In the genomic region with DNA sequence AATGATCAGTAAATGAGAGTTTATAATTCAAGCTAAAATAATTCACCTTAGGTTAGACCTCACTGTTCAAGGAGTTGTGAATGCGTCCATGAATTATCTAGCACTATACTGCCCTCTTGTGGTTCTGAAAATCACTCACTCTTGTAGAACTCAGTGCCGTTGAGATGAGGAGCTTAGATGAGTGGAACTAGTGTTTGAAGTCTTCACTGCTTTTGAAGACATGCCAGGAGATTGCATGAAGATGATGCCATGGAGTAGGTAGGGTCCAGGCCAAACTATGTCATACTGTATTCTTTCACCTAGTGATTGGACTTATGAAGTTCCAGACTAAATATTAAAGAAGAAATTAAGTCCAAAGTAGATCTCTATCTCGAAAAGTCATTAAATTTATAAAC, we compare ENCODE assay signal across 8 cellular contexts. TPM values are rescaled to one million over a fixed set of nuclear protein-coding genes. Genes with fewer than 3 reads are reported as not detected.
DNase-seq lines count a peak whose midpoint lies in the region; ATAC-seq and TF ChIP-seq lines count a peak whose summit lies in the region.

No MANE protein-coding gene starts in this region.

- no peak; the same call in 1 of the 2 replicates for TF ChIP-seq POLR2A in IMR-90 (IDR thresholded peaks at IDR 0.05; ENCODE audit: low read depth, low read length)

- H2BK5ac ChIP-seq in IMR-90 (ENCODE audit: low read depth, low read length, poor library complexity, severe bottlenecking) = no peak overlapping the region

- H3K23ac ChIP-seq in IMR-90 (ENCODE audit: low read depth, low read length) = no peak overlapping the region

- no peak overlapping the region for H2BK20ac ChIP-seq in IMR-90 (ENCODE audit: low read depth, low read length)

- POLR2A ChIA-PET in activated CD4-positive, alpha-beta T cell treated with anti-CD3 and anti-CD28 coated beads, Interleukin-2, amount 10 ng/mL, durations not matched to agents 7 days and 5 days (lab: Charles Lee) = interaction anchor here (1.6 kb wide), 1 partner anchor 137 kb away, joined by 5 read pairs; no protein-coding TSS in a partner anchor
- POLR2A ChIA-PET in IMR-90 (lab: Charles Lee; ENCODE audit: unreplicated experiment) = no interaction called here

- H3K27me3 ChIP-seq in IMR-90 (ENCODE audit: control insufficient read depth, insufficient read depth, low read length) (no peaks in the 10 kb centered on the region), NT2/D1 (ENCODE audit: insufficient read depth, insufficient read length) (no peaks in the 10 kb centered on the region)

- peaks cover 5% of the 10 kb centered on the region for H3K36me3 ChIP-seq in IMR-90 (ENCODE audit: control insufficient read depth, insufficient read depth, low read length)
- peaks cover 6% of the 10 kb centered on the region for H3K36me3 ChIP-seq in NT2/D1 (ENCODE audit: insufficient read depth, insufficient read length, low read length)

- H3K27me3 Mint-ChIP-seq in activated CD4-positive, alpha-beta T cell treated with anti-CD3 and anti-CD28 coated beads, Interleukin-2, amount 10 ng/mL, durations not matched to agents 7 days and 5 days = no peaks in the 10 kb centered on the region
- peaks cover 0 to 2% (median 0%) of the 10 kb centered on the region in 3 donors for H3K27me3 Mint-ChIP-seq in immature natural killer cell (ENCODE audit: low read depth in 3 of 3)

- H3K56ac ChIP-seq in IMR-90 (ENCODE audit: extremely low read depth, insufficient read depth, low read length) = no peak overlapping the region

- peak; percentile 80 for TF ChIP-seq RAD21 in IMR-90 (IDR thresholded peaks at IDR 0.05; ENCODE audit: low read length)

- peak; percentile 78 for TF ChIP-seq CTCF in IMR-90 (conservative IDR thresholded peaks at IDR 0.05; ENCODE audit: low read depth, low read length)

- H3K27ac Mint-ChIP-seq in activated CD4-positive, alpha-beta T cell treated with anti-CD3 and anti-CD28 coated beads, Interleukin-2, amount 10 ng/mL, durations not matched to agents 7 days and 5 days = no peak overlapping the region
- H3K27ac Mint-ChIP-seq in immature natural killer cell = no peak overlapping the region

- no peaks in the 10 kb centered on the region for H3K9me3 Mint-ChIP-seq in activated CD4-positive, alpha-beta T cell treated with anti-CD3 and anti-CD28 coated beads, Interleukin-2, amount 10 ng/mL, durations not matched to agents 7 days and 5 days
- no peaks in the 10 kb centered on the region for H3K9me3 Mint-ChIP-seq in immature natural killer cell

- no peak overlapping the region for H3K4me2 ChIP-seq in IMR-90 (ENCODE audit: low read depth, low read length)

- H3K14ac ChIP-seq in IMR-90 (replicated peaks; ENCODE audit: low read depth, low read length) = 0 out of 2 replicates have a peak overlapping the region, but pooled peaks have one; percentile 31

- no CpG with 5 or more reads among the region's 3 CpGs for WGBS in IMR-90 (ENCODE audit: extremely low coverage in 2 of 2, insufficient read length in 1 of 2), 2 experiments

- H3K4ac ChIP-seq in IMR-90 (ENCODE audit: low read depth, low read length) = no peak overlapping the region

- H2AK9ac ChIP-seq in IMR-90 (replicated peaks; ENCODE audit: low read depth, low read length, poor library complexity) = no peak overlapping the region

- H4K20me1 ChIP-seq in IMR-90 (ENCODE audit: insufficient read depth, low read length) = peaks cover 6% of the 10 kb centered on the region; the same call in 1 of the 2 replicates

- no peak overlapping the region for H3K9ac ChIP-seq in IMR-90 (ENCODE audit: low read depth, low read length)
- H3K9ac ChIP-seq in NT2/D1 (ENCODE audit: insufficient read length, low read depth) = no peak overlapping the region

- peak; percentile 73 for DNase-seq in activated CD4-positive, alpha-beta T cell treated with anti-CD3 and anti-CD28 coated beads, Interleukin-2, amount 10 ng/mL, durations not matched to agents 7 days and 5 days
- no peak for DNase-seq in activated CD4-positive, alpha-beta T cell treated with anti-CD3 and anti-CD28 coated beads, Interleukin-2, amount 50 U/mL, for 4 hours
- DNase-seq in IMR-90 = peak; percentile 90
- DNase-seq in NT2/D1 (ENCODE audit: low read depth, low spot score) = peak; percentile 78
- peak; percentile 67 for DNase-seq in brain pericyte (ENCODE audit: low read depth, low spot score)
- DNase-seq in immature natural killer cell = peak; percentile 49 to 54 (median 52)
- peak; percentile 76 for DNase-seq in smooth muscle cell of the brain vasculature (ENCODE audit: low read depth, low spot score)

- H3K27ac ChIP-seq in IMR-90 (ENCODE audit: insufficient read depth, low read length) = no peak overlapping the region

- dilution Hi-C loops in IMR-90 (cut with HindIII; ENCODE audit: low sequenced_read_pairs, unreplicated experiment) = no loop called here

- no peaks in the 10 kb centered on the region for H3K9me3 ChIP-seq in IMR-90 (ENCODE audit: control insufficient read depth, insufficient read depth, low read length)
- H3K9me3 ChIP-seq in NT2/D1 (ENCODE audit: insufficient read depth, low read length) = no peaks in the 10 kb centered on the region

- peaks cover 50% of the 10 kb centered on the region for H3K4me1 Mint-ChIP-seq in activated CD4-positive, alpha-beta T cell treated with anti-CD3 and anti-CD28 coated beads, Interleukin-2, amount 10 ng/mL, durations not matched to agents 7 days and 5 days
- peaks cover 0 to 17% of the 10 kb centered on the region in 2 donors for H3K4me1 Mint-ChIP-seq in immature natural killer cell

- H3K4me1 ChIP-seq in IMR-90 (ENCODE audit: control insufficient read depth, insufficient read depth, low read length) (peaks cover 15% of the 10 kb centered on the region), NT2/D1 (ENCODE audit: insufficient read depth, insufficient read length) (peaks cover 2% of the 10 kb centered on the region)

- in situ Hi-C loops in IMR-90 (cut with MboI; ENCODE audit: low sequenced_read_pairs) = no loop called here

- H2AFZ ChIP-seq in IMR-90 (replicated peaks; ENCODE audit: low read length, poor library complexity) = no peak overlapping the region

- peaks cover 10% of the 10 kb centered on the region for H3K36me3 Mint-ChIP-seq in activated CD4-positive, alpha-beta T cell treated with anti-CD3 and anti-CD28 coated beads, Interleukin-2, amount 10 ng/mL, durations not matched to agents 7 days and 5 days (ENCODE audit: low read depth)
- H3K36me3 Mint-ChIP-seq in immature natural killer cell = peaks cover 0 to 6% (median 0%) of the 10 kb centered on the region in 3 donors

- intact Hi-C loops in IMR-90 (cut with micrococcal nuclease) = loop anchor here (1.0 to 5.0 kb wide), 4 partner anchors 138 to 432 kb away; no protein-coding TSS in a partner anchor

- H3K9me1 ChIP-seq in IMR-90 (ENCODE audit: insufficient read depth, low read length) = peaks cover 5% of the 10 kb centered on the region

- ATAC-seq in GM21576 (IDR thresholded peaks at IDR 0.05; ENCODE audit: unreplicated experiment) = peak; percentile 60
- ATAC-seq in IMR-90 (ENCODE audit: low read depth) = peak; percentile 58

- H2BK15ac ChIP-seq in IMR-90 (ENCODE audit: low read depth, low read length) = no peak overlapping the region

- H3K79me1 ChIP-seq in IMR-90 (ENCODE audit: low read depth in 1 of 2, low read length in 2 of 2) = peaks cover 2 to 6% of the 10 kb centered on the region in 2 experiments; a peak in 2 of 4 replicates

- no peak overlapping the region for H2AK5ac ChIP-seq in IMR-90 (ENCODE audit: low read depth, low read length)

- no peak overlapping the region for H4K8ac ChIP-seq in IMR-90 (ENCODE audit: low read depth in 2 of 2, low read length in 2 of 2)

- no peak overlapping the region for H2BK120ac ChIP-seq in IMR-90 (ENCODE audit: low read depth, low read length)

- H3K4me3 ChIP-seq in IMR-90 (ENCODE audit: insufficient read depth, low read depth, low read length) (no peak overlapping the region), NT2/D1 (ENCODE audit: insufficient read length, low read depth) (no peak overlapping the region)

- CTCF ChIA-PET in activated CD4-positive, alpha-beta T cell treated with anti-CD3 and anti-CD28 coated beads, Interleukin-2, amount 10 ng/mL, durations not matched to agents 7 days and 5 days (lab: Charles Lee) = interaction anchor here (0.6 to 2.4 kb wide), 36 partner anchors 9 to 606 kb away, joined by 3 to 17 read pairs (median 4); partner anchors contain the start of genes LRRC28, LYSMD4 and MEF2A
- CTCF ChIA-PET in IMR-90 (lab: Yijun Ruan, JAX) = interaction anchor here (0.6 to 3.8 kb wide), 40 partner anchors 9 to 1592 kb away, joined by 3 to 35 read pairs (median 4); partner anchors contain the start of gene LYSMD4

- no peak overlapping the region for H4K91ac ChIP-seq in IMR-90 (ENCODE audit: insufficient read depth, low read depth, low read length)

- BruUV-seq in IMR-90 (replicated peaks; lab: Mats Ljungman, UMichigan) = no TSS peak

- no peak overlapping the region for H4K5ac ChIP-seq in IMR-90 (ENCODE audit: low read depth, low read length)

- H3K4me3 Mint-ChIP-seq in activated CD4-positive, alpha-beta T cell treated with anti-CD3 and anti-CD28 coated beads, Interleukin-2, amount 10 ng/mL, durations not matched to agents 7 days and 5 days = no peak overlapping the region
- H3K4me3 Mint-ChIP-seq in immature natural killer cell = no peak overlapping the region

- H3K18ac ChIP-seq in IMR-90 (ENCODE audit: low read depth, low read length) = no peak overlapping the region

TF ChIP-seq in IMR-90, 13 proteins besides CTCF, POLR2A, EP300 and RAD21:
- no peak for TF ChIP-seq CHD1 (IDR thresholded peaks at IDR 0.05; ENCODE audit: low read depth, low read length)
- peak; percentile 37; the same call in 1 of the 2 replicates for TF ChIP-seq CEBPB (IDR thresholded peaks at IDR 0.05; ENCODE audit: low read depth, low read length)
- TF ChIP-seq SMC3 (IDR thresholded peaks at IDR 0.05; ENCODE audit: low read depth, low read length) = peak; percentile 79

RNA-seq across cellular contexts. Expression of gene LYSMD4, which starts 28.8 kb away (rescaled TPM):
- 10 to 100 TPM; 10.9 to 11.1 TPM for total RNA-seq in activated CD4-positive, alpha-beta T cell treated with anti-CD3 and anti-CD28 coated beads, Interleukin-2, amount 10 ng/mL, durations not matched to agents 7 days and 5 days
- total RNA-seq in IMR-90 (2012; rRNA removed) = 4.5 and 5.6 TPM in 2 replicates
- polyA plus RNA-seq in IMR-90 (2012; rRNA removed) (4.1 and 5.0 TPM in 2 replicates), immature natural killer cell (1 to 10 TPM; 1.6 to 3.5 (median 3.1) TPM)
- 2.7 and 4.6 TPM in 2 replicates for polyA plus RNA-seq in IMR-90 (2012; cell fraction: cytosol; rRNA removed)
- polyA plus RNA-seq in IMR-90 (2012; cell fraction: nucleus; rRNA removed; ENCODE audit: low replicate concordance) = 20.1 and 24.3 TPM in 2 replicates

Comparison
In these comparisons a context has a peak if more than half of its experiments do, and no peak if none do; other contexts are left out.
1. DNase-seq: peak in activated CD4-positive, alpha-beta T cell treated with anti-CD3 and anti-CD28 coated beads, Interleukin-2, amount 10 ng/mL, durations not matched to agents 7 days and 5 days (single experiment), IMR-90 (single experiment), NT2/D1 (single experiment), brain pericyte (single experiment), immature natural killer cell (3 of 3) and smooth muscle cell of the brain vasculature (single experiment); none in activated CD4-positive, alpha-beta T cell treated with anti-CD3 and anti-CD28 coated beads, Interleukin-2, amount 50 U/mL, for 4 hours (0 of 2).